ENCODE assay signal across 12 cellular contexts in the genomic region with DNA sequence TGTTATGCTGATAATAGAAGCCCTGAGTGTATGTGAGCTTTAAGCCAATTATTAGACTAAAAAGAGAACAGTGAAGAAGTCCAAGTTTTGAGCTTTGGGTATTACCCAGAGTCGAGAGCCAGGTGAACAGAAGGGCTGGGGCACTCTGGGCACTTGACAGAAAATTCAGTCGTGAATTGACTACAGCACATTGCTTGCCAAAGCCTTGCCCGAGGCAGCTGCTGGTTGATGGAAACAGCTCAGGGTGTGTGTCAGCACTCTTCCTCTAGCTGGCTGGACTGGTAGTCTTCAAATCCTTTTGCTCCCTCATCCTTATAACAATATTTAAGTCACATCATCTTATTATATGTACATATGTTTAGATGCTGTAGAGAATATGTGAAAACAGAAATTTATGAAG. TPM values are rescaled to one million over a fixed set of nuclear protein-coding genes. Genes with fewer than 3 reads are reported as not detected.
DNase-seq lines count a peak whose midpoint lies in the region; ATAC-seq and TF ChIP-seq lines count a peak whose summit lies in the region.
"Had no signal": no experiment of that assay in that cellular context is flagged by ENCODE, and none has a peak within 500 bp of the region (broad histone marks: within the 10 kb centered on the region; RNA-seq: fewer than 3 reads in every experiment).

No MANE protein-coding gene starts in this region.

- no peak overlapping the region for H3K27ac Mint-ChIP-seq in activated naive CD4-positive, alpha-beta T cell treated with anti-CD3 and anti-CD28 coated beads, Interleukin-2, amount 50 U/mL, for 72 hours
- H3K27ac Mint-ChIP-seq: immature natural killer cell; naive thymus-derived CD4-positive, alpha-beta T cell had no signal

- H3K27me3 ChIP-seq in MG63 = no peaks in the 10 kb centered on the region

- peaks cover 0 to 8% of the 10 kb centered on the region in 2 donors for H3K9me3 Mint-ChIP-seq in activated naive CD4-positive, alpha-beta T cell treated with anti-CD3 and anti-CD28 coated beads, Interleukin-2, amount 50 U/mL, for 72 hours

- no peak overlapping the region for H3K4me3 ChIP-seq in MG63

- ATAC-seq in SK-N-SH treated with all-trans-retinoic acid at 6 μM for 48 hours (peak; percentile 67; the same call in 2 of the 3 replicates), GM18861 (IDR thresholded peaks at IDR 0.05; ENCODE audit: unreplicated experiment) (no peak)
- ATAC-seq in activated naive CD4-positive, alpha-beta T cell treated with anti-CD3 and anti-CD28 coated beads, Interleukin-2, amount 50 U/mL, for 72 hours = no peak
- ATAC-seq: naive thymus-derived CD4-positive, alpha-beta T cell had no signal

- H3K36me3 Mint-ChIP-seq in activated naive CD4-positive, alpha-beta T cell treated with anti-CD3 and anti-CD28 coated beads, Interleukin-2, amount 50 U/mL, for 72 hours = no peaks in the 10 kb centered on the region

- H3K9me3 ChIP-seq in MG63 = no peaks in the 10 kb centered on the region

- no peaks in the 10 kb centered on the region for H3K36me3 ChIP-seq in MG63

- peak; percentile 76 for DNase-seq in EL
- peak; percentile 85 for DNase-seq in MG63
- peak; percentile 5 to 44 for DNase-seq in hippocampal formation (lab: John Stamatoyannopoulos, UW)
- DNase-seq in activated naive CD4-positive, alpha-beta T cell treated with anti-CD3 and anti-CD28 coated beads, Interleukin-2, amount 50 U/mL, for 72 hours (ENCODE audit: low spot score in 2 of 2) = no peak
- no peak for DNase-seq in foreskin melanocyte
- no peak for DNase-seq in GDM1 (lab: John Stamatoyannopoulos, UW)
- DNase-seq: DMS79; immature natural killer cell; naive thymus-derived CD4-positive, alpha-beta T cell; small intestine had no signal

TF ChIP-seq in SK-N-SH treated with all-trans-retinoic acid at 6 μM for 48 hours, 23 proteins besides CTCF, POLR2A, EP300 and RAD21:
- TF ChIP-seq ZFP3 (CRISPR knock-in tag; IDR thresholded peaks at IDR 0.05) = no peak
- TF ChIP-seq ZNF70 (CRISPR knock-in tag; IDR thresholded peaks at IDR 0.05) = no peak
- no peak for TF ChIP-seq ZNF8 (CRISPR knock-in tag; IDR thresholded peaks at IDR 0.05)
- no peak for TF ChIP-seq ISL1 (CRISPR knock-in tag; IDR thresholded peaks at IDR 0.05)
- TF ChIP-seq, protein P1, sequence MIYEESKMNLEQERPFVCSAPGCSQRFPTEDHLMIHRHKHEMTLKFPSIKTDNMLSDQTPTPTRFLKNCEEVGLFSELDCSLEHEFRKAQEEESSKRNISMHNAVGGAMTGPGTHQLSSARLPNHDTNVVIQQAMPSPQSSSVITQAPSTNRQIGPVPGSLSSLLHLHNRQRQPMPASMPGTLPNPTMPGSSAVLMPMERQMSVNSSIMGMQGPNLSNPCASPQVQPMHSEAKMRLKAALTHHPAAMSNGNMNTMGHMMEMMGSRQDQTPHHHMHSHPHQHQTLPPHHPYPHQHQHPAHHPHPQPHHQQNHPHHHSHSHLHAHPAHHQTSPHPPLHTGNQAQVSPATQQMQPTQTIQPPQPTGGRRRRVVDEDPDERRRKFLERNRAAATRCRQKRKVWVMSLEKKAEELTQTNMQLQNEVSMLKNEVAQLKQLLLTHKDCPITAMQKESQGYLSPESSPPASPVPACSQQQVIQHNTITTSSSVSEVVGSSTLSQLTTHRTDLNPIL (CRISPR knock-in tag; IDR thresholded peaks at IDR 0.05; ENCODE audit: low read depth) = no peak
- TF ChIP-seq PATZ1 (CRISPR knock-in tag; IDR thresholded peaks at IDR 0.05; ENCODE audit: borderline replicate concordance) = no peak
- no peak for TF ChIP-seq RARB (CRISPR knock-in tag; IDR thresholded peaks at IDR 0.05)
- TF ChIP-seq GLIS3 (CRISPR knock-in tag; IDR thresholded peaks at IDR 0.05) = no peak
- no peak for TF ChIP-seq ZNF565 (CRISPR knock-in tag; conservative IDR thresholded peaks at IDR 0.05; ENCODE audit: low read depth)
- TF ChIP-seq ARNTL (CRISPR knock-in tag; IDR thresholded peaks at IDR 0.05; ENCODE audit: borderline replicate concordance, low read depth) = no peak
- TF ChIP-seq CSDC2 (CRISPR knock-in tag; IDR thresholded peaks at IDR 0.05) = no peak
- no peak for TF ChIP-seq PPARA (CRISPR knock-in tag; IDR thresholded peaks at IDR 0.05; ENCODE audit: borderline replicate concordance)
- TF ChIP-seq BACH2 (CRISPR knock-in tag; IDR thresholded peaks at IDR 0.05; ENCODE audit: borderline replicate concordance) = no peak
- no peak for TF ChIP-seq CSRNP3 (CRISPR knock-in tag; IDR thresholded peaks at IDR 0.05)
- no peak for TF ChIP-seq ESRRG (CRISPR knock-in tag; IDR thresholded peaks at IDR 0.05)
- no peak for TF ChIP-seq ZC3H10 (CRISPR knock-in tag; IDR thresholded peaks at IDR 0.05)
- no peak for TF ChIP-seq SNAI2 (CRISPR knock-in tag; IDR thresholded peaks at IDR 0.05)

RNA-seq across cellular contexts. Expression of gene PDE4B, which starts 21.3 kb away (rescaled TPM):
- 1.8 TPM in 2 replicates for total RNA-seq in MG63 (2014; rRNA removed; shearing (Covaris generic); ENCODE audit: low replicate concordance)
- 10 to 100 TPM; 23.8 to 25.6 TPM for total RNA-seq in activated naive CD4-positive, alpha-beta T cell treated with anti-CD3 and anti-CD28 coated beads, Interleukin-2, amount 50 U/mL, for 72 hours

Comparison
In these comparisons a context has a peak if more than half of its experiments do, and no peak if none do; other contexts are left out.
1. DNase-seq: peak in EL (single experiment), MG63 (single experiment) and hippocampal formation (2 of 2); none in activated naive CD4-positive, alpha-beta T cell treated with anti-CD3 and anti-CD28 coated beads, Interleukin-2, amount 50 U/mL, for 72 hours (0 of 2), foreskin melanocyte (single experiment) and GDM1 (single experiment).